33 cellular contexts compared by ENCODE assay signal in genomic region chr18:48632676-48633257, GRCh38.
"Had no signal": no experiment of that assay in that cellular context is flagged by ENCODE, and none has a peak within 500 bp of the region (broad histone marks: within the 10 kb centered on the region; RNA-seq: fewer than 3 reads in every experiment).

No MANE protein-coding gene starts in this region.

- H3K36me3 Mint-ChIP-seq: activated CD4-positive, alpha-beta memory T cell treated with anti-CD3 and anti-CD28 coated beads for 36 hours; activated naive CD4-positive, alpha-beta T cell treated with anti-CD3 and anti-CD28 coated beads, Interleukin-2, amount 10 ng/mL, durations not matched to agents 7 days and 5 days; activated naive CD8-positive, alpha-beta T cell treated with anti-CD3 and anti-CD28 coated beads, Interleukin-2, amount 10 ng/mL, durations not matched to agents 7 days and 5 days; naive thymus-derived CD8-positive, alpha-beta T cell had no signal

- H3K4me1 Mint-ChIP-seq: activated CD4-positive, alpha-beta T cell treated with anti-CD3 and anti-CD28 coated beads, Interleukin-2, amount 10 ng/mL, durations not matched to agents 24 days and 14 days; activated naive CD4-positive, alpha-beta T cell treated with anti-CD3 and anti-CD28 coated beads, Interleukin-2, amount 10 ng/mL, durations not matched to agents 7 days and 5 days; activated naive CD8-positive, alpha-beta T cell treated with anti-CD3 and anti-CD28 coated beads, Interleukin-2, amount 10 ng/mL, durations not matched to agents 7 days and 5 days; naive thymus-derived CD8-positive, alpha-beta T cell; stimulated activated memory B cell treated with anti-CD40 and anti-IgM and Interleukin-4, amounts not matched to agents 10 μg/mL and 1 μg/mL and 100 μg/mL, for 72 hours; stimulated activated naive CD8-positive, alpha-beta T cell treated with anti-CD3 and anti-CD28 coated beads, Interleukin-15, amount 100 ng/mL, for 72 hours; T-helper 17 cell had no signal

- H3K27me3 ChIP-seq: ascending aorta, brain microvascular endothelial cell, esophagus muscularis mucosa, foreskin keratinocyte, heart right ventricle, neutrophil, upper lobe of left lung had no signal

- H3K36me3 ChIP-seq: neutrophil had no signal

- H3K4me3 Mint-ChIP-seq: activated CD4-positive, alpha-beta memory T cell treated with anti-CD3 and anti-CD28 coated beads for 36 hours; activated CD4-positive, alpha-beta T cell treated with anti-CD3 and anti-CD28 coated beads, Interleukin-2, amount 10 ng/mL, durations not matched to agents 24 days and 14 days; activated naive CD4-positive, alpha-beta T cell treated with anti-CD3 and anti-CD28 coated beads, Interleukin-2, amount 10 ng/mL, durations not matched to agents 7 days and 5 days; activated naive CD8-positive, alpha-beta T cell treated with anti-CD3 and anti-CD28 coated beads, Interleukin-2, amount 10 ng/mL, durations not matched to agents 7 days and 5 days; dendritic cell treated with granulocyte-macrophage colony-stimulating factor and Interleukin-4, amounts not matched to agents 40 ng/mL and 50 ng/mL, for 4 days; endodermal cell; mesothelial cell of epicardium; naive thymus-derived CD8-positive, alpha-beta T cell; stimulated activated memory B cell treated with anti-CD40 and anti-IgM and Interleukin-4, amounts not matched to agents 10 μg/mL and 1 μg/mL and 100 μg/mL, for 72 hours; stimulated activated naive CD8-positive, alpha-beta T cell treated with anti-CD3 and anti-CD28 coated beads, Interleukin-15, amount 100 ng/mL, for 72 hours; T-helper 17 cell had no signal

- H3K27ac ChIP-seq: ascending aorta, brain microvascular endothelial cell, foreskin keratinocyte, heart right ventricle, neutrophil, upper lobe of left lung had no signal

- H3K27me3 Mint-ChIP-seq: activated CD4-positive, alpha-beta memory T cell treated with anti-CD3 and anti-CD28 coated beads for 36 hours; activated naive CD8-positive, alpha-beta T cell treated with anti-CD3 and anti-CD28 coated beads, Interleukin-2, amount 10 ng/mL, durations not matched to agents 7 days and 5 days; dendritic cell treated with granulocyte-macrophage colony-stimulating factor and Interleukin-4, amounts not matched to agents 40 ng/mL and 50 ng/mL, for 4 days; stimulated activated memory B cell treated with anti-CD40 and anti-IgM and Interleukin-4, amounts not matched to agents 10 μg/mL and 1 μg/mL and 100 μg/mL, for 72 hours; stimulated activated naive CD8-positive, alpha-beta T cell treated with anti-CD3 and anti-CD28 coated beads, Interleukin-15, amount 100 ng/mL, for 72 hours had no signal

- DNase-seq: activated CD4-positive, alpha-beta memory T cell treated with anti-CD3 and anti-CD28 coated beads for 36 hours; activated CD4-positive, alpha-beta T cell treated with anti-CD3 and anti-CD28 coated beads, Interleukin-2, amount 10 ng/mL, durations not matched to agents 24 days and 14 days; activated CD4-positive, CD25-positive, alpha-beta regulatory T cell treated with anti-CD3 and anti-CD28 coated beads, Interleukin-2, amount 50 U/mL, for 72 hours; activated CD8-positive, alpha-beta memory T cell treated with anti-CD3 and anti-CD28 coated beads, Interleukin-2, amount 50 U/mL, for 4 hours; activated gamma-delta T cell; activated naive CD4-positive, alpha-beta T cell treated with anti-CD3 and anti-CD28 coated beads, Interleukin-2, amount 10 ng/mL, durations not matched to agents 7 days and 5 days; activated naive CD8-positive, alpha-beta T cell treated with anti-CD3 and anti-CD28 coated beads, Interleukin-2, amount 10 ng/mL, durations not matched to agents 7 days and 5 days; activated T-cell treated with anti-CD3 and anti-CD28 coated beads, Interleukin-2, amount 50 U/mL, for 1 hour; brain microvascular endothelial cell; caudate nucleus; endodermal cell; foreskin keratinocyte; heart right ventricle; left ventricle myocardium superior; naive thymus-derived CD8-positive, alpha-beta T cell; retina; small intestine; stimulated activated CD4-positive, alpha-beta T cell treated with anti-CD3 and anti-CD28 coated beads, Interleukin-1b, Interleukin-23, amount 100 ng/mL, for 48 hours; stimulated activated CD4-positive, alpha-beta T cell treated with anti-CD3 and anti-CD28 coated beads, Interleukin-4, amount 100 ng/mL, for 4 hours; stimulated activated CD8-positive, alpha-beta memory T cell treated with anti-CD3 and anti-CD28 coated beads, Interleukin-4, amount 100 ng/mL, for 48 hours; stimulated activated naive CD8-positive, alpha-beta T cell treated with anti-CD3 and anti-CD28 coated beads, Interleukin-15, amount 100 ng/mL, for 72 hours; substantia nigra; SW 1271; T-helper 17 cell; T1000; upper lobe of left lung had no signal

- H3K4me1 ChIP-seq: ascending aorta, upper lobe of left lung had no signal

- H3K9me3 ChIP-seq: ascending aorta, esophagus muscularis mucosa, heart right ventricle, neutrophil, upper lobe of left lung had no signal

- H3K4me3 ChIP-seq: ascending aorta, esophagus muscularis mucosa, heart right ventricle, upper lobe of left lung had no signal

- ATAC-seq: foreskin keratinocyte; left ventricle myocardium superior; naive thymus-derived CD8-positive, alpha-beta T cell; sciatic nerve; stimulated activated memory B cell treated with anti-CD40 and anti-IgM and Interleukin-4, amounts not matched to agents 10 μg/mL and 1 μg/mL and 100 μg/mL, for 72 hours; stimulated activated naive CD8-positive, alpha-beta T cell treated with anti-CD3 and anti-CD28 coated beads, Interleukin-15, amount 100 ng/mL, for 72 hours; T-helper 17 cell had no signal

- H3K27ac Mint-ChIP-seq: activated CD4-positive, alpha-beta memory T cell treated with anti-CD3 and anti-CD28 coated beads for 36 hours; activated CD4-positive, alpha-beta T cell treated with anti-CD3 and anti-CD28 coated beads, Interleukin-2, amount 10 ng/mL, durations not matched to agents 24 days and 14 days; activated naive CD4-positive, alpha-beta T cell treated with anti-CD3 and anti-CD28 coated beads, Interleukin-2, amount 10 ng/mL, durations not matched to agents 7 days and 5 days; activated naive CD8-positive, alpha-beta T cell treated with anti-CD3 and anti-CD28 coated beads, Interleukin-2, amount 10 ng/mL, durations not matched to agents 7 days and 5 days; dendritic cell treated with granulocyte-macrophage colony-stimulating factor and Interleukin-4, amounts not matched to agents 40 ng/mL and 50 ng/mL, for 4 days; endodermal cell; mesothelial cell of epicardium; naive thymus-derived CD8-positive, alpha-beta T cell; stimulated activated memory B cell treated with anti-CD40 and anti-IgM and Interleukin-4, amounts not matched to agents 10 μg/mL and 1 μg/mL and 100 μg/mL, for 72 hours; stimulated activated naive CD8-positive, alpha-beta T cell treated with anti-CD3 and anti-CD28 coated beads, Interleukin-15, amount 100 ng/mL, for 72 hours; T-helper 17 cell had no signal

- H3K9me3 Mint-ChIP-seq: activated CD4-positive, alpha-beta memory T cell treated with anti-CD3 and anti-CD28 coated beads for 36 hours; activated CD4-positive, alpha-beta T cell treated with anti-CD3 and anti-CD28 coated beads, Interleukin-2, amount 10 ng/mL, durations not matched to agents 24 days and 14 days; activated naive CD4-positive, alpha-beta T cell treated with anti-CD3 and anti-CD28 coated beads, Interleukin-2, amount 10 ng/mL, durations not matched to agents 7 days and 5 days; activated naive CD8-positive, alpha-beta T cell treated with anti-CD3 and anti-CD28 coated beads, Interleukin-2, amount 10 ng/mL, durations not matched to agents 7 days and 5 days; dendritic cell treated with granulocyte-macrophage colony-stimulating factor and Interleukin-4, amounts not matched to agents 40 ng/mL and 50 ng/mL, for 4 days; endodermal cell; mesothelial cell of epicardium; naive thymus-derived CD8-positive, alpha-beta T cell; stimulated activated memory B cell treated with anti-CD40 and anti-IgM and Interleukin-4, amounts not matched to agents 10 μg/mL and 1 μg/mL and 100 μg/mL, for 72 hours; stimulated activated naive CD8-positive, alpha-beta T cell treated with anti-CD3 and anti-CD28 coated beads, Interleukin-15, amount 100 ng/mL, for 72 hours had no signal
